8 cellular contexts compared by ENCODE assay signal in genomic region chr3:179451335-179452165, GRCh38. TPM values are rescaled to one million over a fixed set of nuclear protein-coding genes. Genes with fewer than 3 reads are reported as not detected.
A peak's percentile ranks its signal among the peaks of the same experiment; 100 is the strongest.
DNase-seq lines count a peak whose midpoint lies in the region; ATAC-seq and TF ChIP-seq lines count a peak whose summit lies in the region.

Gene GNB4, minus strand, starts transcription at chr3:179451470. Its CDS starts 25,270 bp downstream, at chr3:179426200.

- no peak for TF ChIP-seq EP300 in stomach (IDR thresholded peaks at IDR 0.05)

- peak; percentile 74 for ATAC-seq in GM21390 (IDR thresholded peaks at IDR 0.05; ENCODE audit: unreplicated experiment)
- peak; percentile 78 to 85 for ATAC-seq in activated T-cell treated with anti-CD3 and anti-CD28 coated beads, Interleukin-2, amount 50 U/mL, for 4 hours

- peak; percentile 63 for DNase-seq in DMS 273 treated with DMSO at 0.1 percent for 48 hours (lab: John Stamatoyannopoulos, UW)
- peak; percentile 89 for DNase-seq in HT1080 (ENCODE audit: low read depth)
- DNase-seq in NOMO-1 treated with dmso at 0.1 percent for 144 hours (lab: John Stamatoyannopoulos, UW; ENCODE audit: unreplicated experiment): peak; percentile 94
- DNase-seq in activated T-cell treated with anti-CD3 and anti-CD28 coated beads, Interleukin-2, amount 50 U/mL, for 4 hours: peak; percentile 5
- DNase-seq in esophagus squamous epithelium (lab: John Stamatoyannopoulos, UW): peak; percentile 12
- peak; percentile 73 for DNase-seq in stomach

- 0 to 4% methylated on average over 13 to 18 of the region's 75 CpGs for WGBS in esophagus squamous epithelium, 2 donors
- 1 to 10% (median 2%) methylated on average over 26 to 75 of the region's 75 CpGs for whole genome bisulfite sequencing in stomach, 5 donors

- TF ChIP-seq CTCF in esophagus squamous epithelium (IDR thresholded peaks at IDR 0.05): no peak
- TF ChIP-seq CTCF in stomach (IDR thresholded peaks at IDR 0.05): no peak

- H3K27me3 ChIP-seq in esophagus squamous epithelium: no peaks in the 10 kb centered on the region
- H3K27me3 ChIP-seq in mucosa of stomach (ENCODE audit: control insufficient read depth, insufficient read depth, low read length): peaks cover 7% of the 10 kb centered on the region
- H3K27me3 ChIP-seq in stomach: no peaks in the 10 kb centered on the region

- peak within 1 kb of the TSS; percentile 71 for H3K9ac ChIP-seq in mucosa of stomach (ENCODE audit: low read length)

- H3K4me3 Mint-ChIP-seq in activated T-cell treated with anti-CD3 and anti-CD28 coated beads, Interleukin-2, amount 50 U/mL, for 4 hours: peak within 1 kb of the TSS; percentile 81

- H3K4me3 ChIP-seq in esophagus squamous epithelium (peak within 1 kb of the TSS; percentile 64 to 82 (median 80)), mucosa of stomach (ENCODE audit: low read length) (peak within 1 kb of the TSS; percentile 44), stomach (peak within 1 kb of the TSS; percentile 67 to 89 (median 76))

- peaks cover 19% of the 10 kb centered on the region for H3K4me1 Mint-ChIP-seq in activated T-cell treated with anti-CD3 and anti-CD28 coated beads, Interleukin-2, amount 50 U/mL, for 4 hours (ENCODE audit: low read depth)

- intact Hi-C loops in esophagus squamous epithelium (cut with DNase I): no loop called here
- intact Hi-C loops in stomach (cut with DNase I; ENCODE audit: low total_unique reads): no loop called here

- H3K9me3 Mint-ChIP-seq in activated T-cell treated with anti-CD3 and anti-CD28 coated beads, Interleukin-2, amount 50 U/mL, for 4 hours: no peaks in the 10 kb centered on the region

- H3K9me3 ChIP-seq in esophagus squamous epithelium: no peaks in the 10 kb centered on the region
- no peaks in the 10 kb centered on the region for H3K9me3 ChIP-seq in mucosa of stomach (ENCODE audit: control insufficient read depth, low read length)
- no peaks in the 10 kb centered on the region for H3K9me3 ChIP-seq in stomach

- peak in 2 of 4 donors; percentile 66 to 71 for TF ChIP-seq POLR2A in esophagus squamous epithelium (IDR thresholded peaks at IDR 0.05)
- no peak for TF ChIP-seq POLR2A in stomach (IDR thresholded peaks at IDR 0.05)

- H3K27ac ChIP-seq in esophagus squamous epithelium (peak within 1 kb of the TSS; percentile 91 to 98 (median 93)), stomach (peak within 1 kb of the TSS; percentile 81 to 97 (median 88))

- H3K4me1 ChIP-seq in esophagus squamous epithelium: peaks cover 10 to 71% (median 20%) of the 10 kb centered on the region in 3 donors
- H3K4me1 ChIP-seq in mucosa of stomach (ENCODE audit: control insufficient read depth, insufficient read depth, low read length): peaks cover 6% of the 10 kb centered on the region
- peaks cover 0 to 48% (median 26%) of the 10 kb centered on the region in 4 donors for H3K4me1 ChIP-seq in stomach

- H3K36me3 ChIP-seq in esophagus squamous epithelium (no peaks in the 10 kb centered on the region), mucosa of stomach (ENCODE audit: control insufficient read depth, insufficient read depth, low read length) (no peaks in the 10 kb centered on the region), stomach (no peaks in the 10 kb centered on the region)

- H3K36me3 Mint-ChIP-seq in activated T-cell treated with anti-CD3 and anti-CD28 coated beads, Interleukin-2, amount 50 U/mL, for 4 hours (ENCODE audit: insufficient read depth): no peaks in the 10 kb centered on the region

- H3K27me3 Mint-ChIP-seq in activated T-cell treated with anti-CD3 and anti-CD28 coated beads, Interleukin-2, amount 50 U/mL, for 4 hours (ENCODE audit: low read depth): peaks cover 69% of the 10 kb centered on the region

RNA-seq across cellular contexts. Expression of gene GNB4, which starts in this region (rescaled TPM):
- total RNA-seq in HT1080 (2014; rRNA removed; shearing (Covaris generic)): 60.5 and 61.1 TPM in 2 replicates
- polyA plus RNA-seq in HT1080 (2015; cell fraction: cytosol; rRNA removed): 35.8 and 47.2 TPM in 2 replicates
- 30.1 and 31.2 TPM in 2 replicates for polyA plus RNA-seq in HT1080 (2015; cell fraction: nucleus; rRNA removed)
- total RNA-seq in activated T-cell treated with anti-CD3 and anti-CD28 coated beads, Interleukin-2, amount 50 U/mL, for 4 hours: 1 to 10 TPM in 1 of 3 donors, under 1 TPM in 2; 0.58 to 1.1 (median 0.63) TPM
- 10 to 100 TPM; 10.4 to 30.3 (median 19.7) TPM for total RNA-seq in esophagus squamous epithelium
- total RNA-seq in stomach: 10 to 100 TPM; 17.7 to 81.3 (median 35.6) TPM
- 1 to 10 TPM; 3.8 to 9.8 (median 7.6) TPM for polyA plus RNA-seq in stomach

Comparison
In these comparisons a context has a peak if more than half of its experiments do, and no peak if none do; other contexts are left out.
1. Peak in every context shown above with its lines: DNase-seq, ATAC-seq, H3K4me3 ChIP-seq and H3K27ac ChIP-seq.
2. RNA of gene GNB4 (total RNA-seq): 60.5 to 61.1 TPM in HT1080, 17.7 to 81.3 TPM in stomach and 10.4 to 30.3 TPM in esophagus squamous epithelium; 0.58 to 1.1 TPM in activated T-cell treated with anti-CD3 and anti-CD28 coated beads, Interleukin-2, amount 50 U/mL, for 4 hours; every median in the first group is over 4 times any median in the second.
3. DNase-seq: peak in every context shown above with its lines; median percentile 94 in NOMO-1 treated with dmso at 0.1 percent for 144 hours; 89 in HT1080; 73 in stomach; 63 in DMS 273 treated with DMSO at 0.1 percent for 48 hours; 12 in esophagus squamous epithelium; 5 in activated T-cell treated with anti-CD3 and anti-CD28 coated beads, Interleukin-2, amount 50 U/mL, for 4 hours.